Comparison of ENCODE assay signal across 8 cellular contexts in genomic region chr13:74134226-74134776, GRCh38. TPM values are rescaled to one million over a fixed set of nuclear protein-coding genes. Genes with fewer than 3 reads are reported as not detected.
DNase-seq lines count a peak whose midpoint lies in the region; ATAC-seq and TF ChIP-seq lines count a peak whose summit lies in the region.

Gene KLF12, minus strand, starts transcription at chr13:74134404.

- H3K4me1 Mint-ChIP-seq in CD4-positive, alpha-beta T cell (ENCODE audit: low read depth): peaks cover 37% of the 10 kb centered on the region
- H3K4me1 Mint-ChIP-seq in effector memory CD8-positive, alpha-beta T cell (ENCODE audit: low read depth in 2 of 2): peaks cover 23 to 24% of the 10 kb centered on the region in 2 donors

- WGBS in mesodermal cell (ENCODE audit: insufficient coverage in 2 of 2), 2 experiments: 0% methylated on average over 7 to 23 of the region's 54 CpGs

- TF ChIP-seq CTCF in CD4-positive, alpha-beta T cell (IDR thresholded peaks at IDR 0.05): no peak

- peak; percentile 85 to 94 (median 90) for DNase-seq in CD4-positive, alpha-beta T cell
- DNase-seq in NCI-H82 treated with DMSO at 0.1 percent for 48 hours (lab: John Stamatoyannopoulos, UW; ENCODE audit: unreplicated experiment): peak; percentile 92
- peak; percentile 94 for DNase-seq in activated CD8-positive, alpha-beta memory T cell treated with anti-CD3 and anti-CD28 coated beads for 24 hours
- DNase-seq in effector memory CD8-positive, alpha-beta T cell: peak; percentile 88 to 93 (median 91)
- peak; percentile 87 to 88 for DNase-seq in stimulated activated CD8-positive, alpha-beta memory T cell treated with anti-CD3 and anti-CD28 coated beads, Interleukin-15, amount 100 ng/mL, for 4 hours (ENCODE audit: low read depth in 2 of 2)

- peak; percentile 60 for ATAC-seq in CD4-positive, alpha-beta T cell (ENCODE audit: poor library complexity)
- ATAC-seq in GM19455 (IDR thresholded peaks at IDR 0.05; ENCODE audit: unreplicated experiment): peak; percentile 55
- ATAC-seq in HG03571 (IDR thresholded peaks at IDR 0.05; ENCODE audit: unreplicated experiment): peak; percentile 56
- peak; percentile 63 for ATAC-seq in effector memory CD8-positive, alpha-beta T cell (replicated peaks)

- H3K27ac Mint-ChIP-seq in CD4-positive, alpha-beta T cell: no peak within 1 kb of the TSS
- H3K27ac Mint-ChIP-seq in effector memory CD8-positive, alpha-beta T cell: no peak within 1 kb of the TSS

- H3K36me3 Mint-ChIP-seq in CD4-positive, alpha-beta T cell (ENCODE audit: low read depth): peaks cover 23% of the 10 kb centered on the region
- H3K36me3 Mint-ChIP-seq in effector memory CD8-positive, alpha-beta T cell (ENCODE audit: insufficient read depth): peaks cover 45% of the 10 kb centered on the region

- peak within 1 kb of the TSS; percentile 69 for H3K4me3 ChIP-seq in mesodermal cell (ENCODE audit: extremely low read depth, insufficient read depth, low read length, poor library complexity, severe bottlenecking)

- no peaks in the 10 kb centered on the region for H3K9me3 ChIP-seq in CD4-positive, alpha-beta T cell (ENCODE audit: control insufficient read depth, low read length)
- H3K9me3 ChIP-seq in mesodermal cell (ENCODE audit: control insufficient read depth, low read length): no peaks in the 10 kb centered on the region

- intact Hi-C loops in CD4-positive, alpha-beta T cell (cut with DNase I, micrococcal nuclease): loop anchor here (5.0 to 10.0 kb wide), 11 partner anchors 42 to 432 kb away; no protein-coding TSS in a partner anchor

- H3K4me3 Mint-ChIP-seq in CD4-positive, alpha-beta T cell: peak within 1 kb of the TSS; percentile 100
- H3K4me3 Mint-ChIP-seq in effector memory CD8-positive, alpha-beta T cell: no peak within 1 kb of the TSS

- POLR2A ChIA-PET in CD4-positive, alpha-beta T cell (lab: Charles Lee): interaction anchor here (0.5 to 7.6 kb wide), 28 partner anchors 12 to 1192 kb away, joined by 3 to 218 read pairs (median 4); no protein-coding TSS in a partner anchor

- H3K9me3 Mint-ChIP-seq in CD4-positive, alpha-beta T cell: no peaks in the 10 kb centered on the region
- H3K9me3 Mint-ChIP-seq in effector memory CD8-positive, alpha-beta T cell: no peaks in the 10 kb centered on the region

- CTCF ChIA-PET in CD4-positive, alpha-beta T cell (lab: Charles Lee): interaction anchor here (0.7 to 10.2 kb wide), 2 partner anchors 150 to 152 kb away, joined by 3 to 67 read pairs; no protein-coding TSS in a partner anchor

- H3K27me3 Mint-ChIP-seq in CD4-positive, alpha-beta T cell: peaks cover 6% of the 10 kb centered on the region
- no peaks in the 10 kb centered on the region for H3K27me3 Mint-ChIP-seq in effector memory CD8-positive, alpha-beta T cell

- peak within 1 kb of the TSS; percentile 98 for H3K27ac ChIP-seq in CD4-positive, alpha-beta T cell (ENCODE audit: low read depth, low read length)
- peak within 1 kb of the TSS; percentile 83 for H3K27ac ChIP-seq in mesodermal cell (ENCODE audit: low read depth, low read length, severe bottlenecking)

- H3K4me1 ChIP-seq in mesodermal cell (ENCODE audit: control insufficient read depth, insufficient read depth, low read length, poor library complexity, severe bottlenecking): peaks cover 4% of the 10 kb centered on the region

- no peaks in the 10 kb centered on the region for H3K36me3 ChIP-seq in mesodermal cell (ENCODE audit: control insufficient read depth, insufficient read depth, low read length)

- no peaks in the 10 kb centered on the region for H3K27me3 ChIP-seq in CD4-positive, alpha-beta T cell (ENCODE audit: control insufficient read depth, insufficient read depth, low read length)

RNA-seq across cellular contexts. Expression of gene KLF12, which starts in this region (rescaled TPM):
- 10 to 100 TPM; 69.5 to 74.7 TPM for total RNA-seq in CD4-positive, alpha-beta T cell
- 9.9 TPM for polyA plus RNA-seq in mesodermal cell (2013, experiment 1 of 2)
- 8.4 TPM for polyA plus RNA-seq in mesodermal cell (2013, experiment 2 of 2)

Comparison
In these comparisons a context has a peak if more than half of its experiments do, and no peak if none do; other contexts are left out.
1. Peak in every context shown above with its lines: DNase-seq, ATAC-seq, H3K4me3 ChIP-seq and H3K27ac ChIP-seq.